10 cellular contexts compared by ENCODE assay signal in genomic region chr13:27403727-27404385, GRCh38. TPM values are rescaled to one million over a fixed set of nuclear protein-coding genes. Genes with fewer than 3 reads are reported as not detected.
DNase-seq lines count a peak whose midpoint lies in the region; TF ChIP-seq lines count a peak whose summit lies in the region.
"Had no signal": no experiment of that assay in that cellular context is flagged by ENCODE, and none has a peak within 500 bp of the region (broad histone marks: within the 10 kb centered on the region; RNA-seq: fewer than 3 reads in every experiment).

No MANE protein-coding gene starts in this region.

- peaks cover 0 to 5% of the 10 kb centered on the region in 2 donors for H3K27me3 ChIP-seq in duodenal mucosa (ENCODE audit: control insufficient read depth in 1 of 2, insufficient read depth in 2 of 2, low read length in 2 of 2)
- no peaks in the 10 kb centered on the region for H3K27me3 ChIP-seq in thyroid gland

- H3K9me3 Mint-ChIP-seq in T-helper 2 cell treated with Interferon-gamma antibody and Interleukin-4, amounts not matched to agents 5 μg/mL and 100 μg/mL, for 36 hours = no peaks in the 10 kb centered on the region
- H3K9me3 Mint-ChIP-seq: CD8-positive, alpha-beta T cell had no signal

- no peak overlapping the region for H3K4me3 Mint-ChIP-seq in T-helper 2 cell treated with Interferon-gamma antibody and Interleukin-4, amounts not matched to agents 5 μg/mL and 100 μg/mL, for 36 hours
- H3K4me3 Mint-ChIP-seq: CD8-positive, alpha-beta T cell had no signal

- no peak for TF ChIP-seq POLR2A in thyroid gland (IDR thresholded peaks at IDR 0.05)

- H3K4me3 ChIP-seq in duodenal mucosa (ENCODE audit: low read depth in 1 of 2, low read length in 2 of 2) = peak overlapping the region in 1 of 2 donors; percentile 37
- H3K4me3 ChIP-seq in mesodermal cell (ENCODE audit: extremely low read depth, insufficient read depth, low read length, poor library complexity, severe bottlenecking) = no peak overlapping the region
- no peak overlapping the region for H3K4me3 ChIP-seq in thyroid gland (replicated peaks in 1 of 3)

- peak; percentile 10 for DNase-seq in LoVo (ENCODE audit: low spot score)
- no peak for DNase-seq in thyroid gland
- DNase-seq in T-helper 2 cell = no peak
- DNase-seq in T-helper 2 cell treated with Interferon-gamma antibody and Interleukin-4, amounts not matched to agents 5 μg/mL and 100 μg/mL, for 36 hours (ENCODE audit: low spot score) = no peak
- no peak for DNase-seq in activated gamma-delta T cell (lab: John Stamatoyannopoulos, UW)
- DNase-seq: activated T-cell treated with anti-CD3 and anti-CD28 coated beads, Interleukin-2, amount 50 U/mL, for 1 hour; CD8-positive, alpha-beta T cell; WERI-Rb-1 had no signal

- H3K4me1 Mint-ChIP-seq in T-helper 2 cell treated with Interferon-gamma antibody and Interleukin-4, amounts not matched to agents 5 μg/mL and 100 μg/mL, for 36 hours (ENCODE audit: low read depth) = peaks cover 8% of the 10 kb centered on the region

- peak overlapping the region; percentile 72 for H3K27ac ChIP-seq in duodenal mucosa (ENCODE audit: low read depth, low read length)
- H3K27ac ChIP-seq in mesodermal cell (ENCODE audit: low read depth, low read length, severe bottlenecking) = peak overlapping the region; percentile 82
- peak overlapping the region in 2 of 3 donors; percentile 11 to 21 for H3K27ac ChIP-seq in thyroid gland
- H3K27ac ChIP-seq: WERI-Rb-1 had no signal

- H3K36me3 ChIP-seq in duodenal mucosa (ENCODE audit: control insufficient read depth in 1 of 2, insufficient read depth in 2 of 2, low read length in 2 of 2) (no peaks in the 10 kb centered on the region), mesodermal cell (ENCODE audit: control insufficient read depth, insufficient read depth, low read length) (no peaks in the 10 kb centered on the region), thyroid gland (no peaks in the 10 kb centered on the region)
- H3K36me3 ChIP-seq: WERI-Rb-1 had no signal

- WGBS in mesodermal cell (ENCODE audit: insufficient coverage in 2 of 2), 2 experiments = 80 to 82% methylated on average over 7 to 10 of the region's 10 CpGs
- 79 to 81% methylated on average over 10 of the region's 10 CpGs for WGBS in thyroid gland, 2 donors

- no peaks in the 10 kb centered on the region for H3K36me3 Mint-ChIP-seq in T-helper 2 cell treated with Interferon-gamma antibody and Interleukin-4, amounts not matched to agents 5 μg/mL and 100 μg/mL, for 36 hours (ENCODE audit: low read depth)
- H3K36me3 Mint-ChIP-seq: CD8-positive, alpha-beta T cell had no signal

- intact Hi-C loops in thyroid gland (cut with DNase I) = no loop called here

- H3K9ac ChIP-seq in duodenal mucosa (ENCODE audit: low read depth in 1 of 2, low read length in 2 of 2) = peak overlapping the region; percentile 4 to 35

- no peak overlapping the region for H3K27ac Mint-ChIP-seq in T-helper 2 cell treated with Interferon-gamma antibody and Interleukin-4, amounts not matched to agents 5 μg/mL and 100 μg/mL, for 36 hours
- H3K27ac Mint-ChIP-seq: CD8-positive, alpha-beta T cell had no signal

- H3K27me3 Mint-ChIP-seq in T-helper 2 cell treated with Interferon-gamma antibody and Interleukin-4, amounts not matched to agents 5 μg/mL and 100 μg/mL, for 36 hours (ENCODE audit: low read depth) = peaks cover 14% of the 10 kb centered on the region

- TF ChIP-seq CTCF in thyroid gland (IDR thresholded peaks at IDR 0.05) = no peak

- H3K4me1 ChIP-seq in duodenal mucosa (ENCODE audit: control insufficient read depth in 1 of 2, insufficient read depth in 2 of 2, low read length in 2 of 2) = peaks cover 45 to 57% of the 10 kb centered on the region in 2 donors
- peaks cover 9% of the 10 kb centered on the region for H3K4me1 ChIP-seq in mesodermal cell (ENCODE audit: control insufficient read depth, insufficient read depth, low read length, poor library complexity, severe bottlenecking)
- peaks cover 0 to 10% of the 10 kb centered on the region in 2 donors for H3K4me1 ChIP-seq in thyroid gland

- H3K9me3 ChIP-seq in duodenal mucosa (ENCODE audit: control insufficient read depth in 1 of 2, low read length in 2 of 2) (no peaks in the 10 kb centered on the region), mesodermal cell (ENCODE audit: control insufficient read depth, low read length) (no peaks in the 10 kb centered on the region), thyroid gland (no peaks in the 10 kb centered on the region)

RNA-seq across cellular contexts. Expression of gene GTF3A, which starts 20.6 kb away (rescaled TPM):
- polyA plus RNA-seq in mesodermal cell (2013, experiment 1 of 2) = 94.2 TPM
- 104 TPM for polyA plus RNA-seq in mesodermal cell (2013, experiment 2 of 2)
- 100 to 1,000 TPM in 3 of 4 donors, 10 to 100 TPM in 1; 50.2 to 145 (median 120) TPM for total RNA-seq in thyroid gland

RNA-seq across cellular contexts. Expression of gene MTIF3, which starts 46.5 kb away (rescaled TPM):
- 60.4 TPM for polyA plus RNA-seq in mesodermal cell (2013, experiment 1 of 2)
- 65.9 TPM for polyA plus RNA-seq in mesodermal cell (2013, experiment 2 of 2)
- 10 to 100 TPM; 36.4 to 68.2 (median 54.8) TPM for total RNA-seq in thyroid gland

Comparison
In these comparisons a context has a peak if more than half of its experiments do, and no peak if none do; other contexts are left out.
1. H3K27ac ChIP-seq: peak in every context shown above with its lines; median percentile 82 in mesodermal cell; 72 in duodenal mucosa; 16 in thyroid gland.